8 cellular contexts compared by ENCODE assay signal in genomic region chrX:48801281-48802088, GRCh38.
A peak's percentile ranks its signal among the peaks of the same experiment; 100 is the strongest.
DNase-seq lines count a peak whose midpoint lies in the region; ATAC-seq lines count a peak whose summit lies in the region.

HDAC6 (plus strand) TSS chrX:48802067; CDS start chrX:48802693, 626 bp downstream.

- H3K9me3 Mint-ChIP-seq in central memory CD8-positive, alpha-beta T cell, result no peaks in the 10 kb centered on the region

- DNase-seq in AG08396 (ENCODE audit: low spot score), result peak; percentile 93
- peak; percentile 94 for DNase-seq in NCI-H345 treated with DMSO at 0.1 percent for 48 hours (lab: John Stamatoyannopoulos, UW; ENCODE audit: unreplicated experiment)
- DNase-seq in activated CD4-positive, CD25-positive, alpha-beta regulatory T cell treated with anti-CD3 and anti-CD28 coated beads, Interleukin-2, amount 50 U/mL, for 16 hours (ENCODE audit: low read depth, low spot score), result peak; percentile 89
- DNase-seq in central memory CD8-positive, alpha-beta T cell (ENCODE audit: low spot score in 2 of 2), result peak; percentile 79 to 95
- peak; percentile 94 for DNase-seq in inferior parietal cortex (ENCODE audit: extremely low spot score)
- peak; percentile 87 to 89 for DNase-seq in stimulated activated CD4-positive, alpha-beta T cell treated with anti-CD3 and anti-CD28 coated beads, Interleukin-12 subunit alpha, Interleukin-12 subunit beta, amount 100 ng/mL, for 24 hours (ENCODE audit: low read depth in 2 of 2)

- H3K4me3 Mint-ChIP-seq in central memory CD8-positive, alpha-beta T cell, result peak within 1 kb of the TSS; percentile 96

- H3K27me3 Mint-ChIP-seq in central memory CD8-positive, alpha-beta T cell, result no peaks in the 10 kb centered on the region

- peaks cover 16% of the 10 kb centered on the region for H3K36me3 Mint-ChIP-seq in central memory CD8-positive, alpha-beta T cell (ENCODE audit: insufficient read depth)

- ATAC-seq in GM19023 (IDR thresholded peaks at IDR 0.05; ENCODE audit: unreplicated experiment) (peak; percentile 87), HG03280 (IDR thresholded peaks at IDR 0.05; ENCODE audit: unreplicated experiment) (peak; percentile 86)
- ATAC-seq in central memory CD8-positive, alpha-beta T cell (replicated peaks; ENCODE audit: extremely low read depth, poor library complexity, severe bottlenecking), result peak; percentile 90

- H3K27ac Mint-ChIP-seq in central memory CD8-positive, alpha-beta T cell (ENCODE audit: low read depth), result peak within 1 kb of the TSS; percentile 97

- H3K4me1 Mint-ChIP-seq in central memory CD8-positive, alpha-beta T cell, result peaks cover 31% of the 10 kb centered on the region

Comparison
In these comparisons a context has a peak if more than half of its experiments do, and no peak if none do; other contexts are left out.
1. Peak in every context shown above with its lines: DNase-seq and ATAC-seq.